19 cellular contexts compared by ENCODE assay signal in the genomic region with DNA sequence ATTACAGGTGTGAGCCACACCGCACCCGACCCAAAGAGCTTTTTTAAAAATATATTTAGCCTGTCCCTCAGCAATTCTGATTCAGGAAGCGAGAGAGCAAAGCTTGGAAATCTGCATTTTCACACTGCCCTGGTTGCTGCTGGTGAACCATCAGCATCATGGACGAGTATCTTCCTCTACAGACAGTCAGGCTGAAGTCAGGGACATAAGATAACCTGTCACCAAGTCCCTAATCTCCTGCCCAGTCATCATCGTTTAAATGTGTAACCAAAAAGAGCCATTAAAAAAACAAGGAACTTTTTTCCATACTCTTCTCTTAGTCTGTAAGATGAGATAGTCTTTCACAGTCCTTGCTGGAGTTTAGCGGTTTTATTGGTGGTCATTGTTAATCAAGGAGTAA. TPM values are rescaled to one million over a fixed set of nuclear protein-coding genes. Genes with fewer than 3 reads are reported as not detected.
A peak's percentile ranks its signal among the peaks of the same experiment; 100 is the strongest.
DNase-seq lines count a peak whose midpoint lies in the region; ATAC-seq, FAIRE-seq and TF ChIP-seq lines count a peak whose summit lies in the region.
"Had no signal": no experiment of that assay in that cellular context is flagged by ENCODE, and none has a peak within 500 bp of the region (broad histone marks: within the 10 kb centered on the region; RNA-seq: fewer than 3 reads in every experiment).

No MANE protein-coding gene starts in this region.

- H3K27ac ChIP-seq in HepG2 (ENCODE audit: extremely low read length, insufficient read depth, low read length) (no peak overlapping the region), right lobe of liver (no peak overlapping the region), mesenchymal stem cell (ENCODE audit: low read length, poor library complexity, severe bottlenecking) (no peak overlapping the region), suprapubic skin (no peak overlapping the region), aorta (ENCODE audit: low read depth in 1 of 2, low read length in 2 of 2) (no peak overlapping the region)
- H3K27ac ChIP-seq: GM23248 had no signal

- no peak overlapping the region for H3K23ac ChIP-seq in mesenchymal stem cell (ENCODE audit: low read length in 2 of 2)

- no peak overlapping the region for H2AK5ac ChIP-seq in mesenchymal stem cell (ENCODE audit: low read length, severe bottlenecking)

- BruUV-seq in HepG2 (replicated peaks; lab: Mats Ljungman, UMichigan) = no TSS peak

- intact Hi-C loops in HepG2 (cut with micrococcal nuclease; ENCODE audit: unreplicated experiment) (no loop called here), right lobe of liver (cut with DNase I) (loop anchor here in 1 of 2 donors (10.0 kb wide), 1 partner anchor 60 kb away; a partner anchor contains a TSS), aorta (cut with DNase I) (no loop called here)

- DNase-seq in HepG2 (ENCODE audit: low spot score) = no peak
- DNase-seq in right lobe of liver = no peak
- DNase-seq in WTC11 (ENCODE audit: low spot score) = no peak
- DNase-seq in mesenchymal stem cell = no peak
- DNase-seq in suprapubic skin (ENCODE audit: low spot score in 2 of 2) = no peak
- DNase-seq in aorta = no peak
- DNase-seq: C1 segment of cervical spinal cord; Calu3; CD4-positive, alpha-beta memory T cell; COR-L47; DMS53; DMS79 treated with DMSO at 0.1 percent for 48 hours; GF-D8; GM23248; H9; HFFc6 had no signal

- H2BK120ac ChIP-seq in mesenchymal stem cell (ENCODE audit: low read depth, low read length) = no peak overlapping the region

- peak overlapping the region; percentile 24 for H2BK5ac ChIP-seq in mesenchymal stem cell (ENCODE audit: low read depth, low read length, poor library complexity, severe bottlenecking)

- H3K14ac ChIP-seq in mesenchymal stem cell (ENCODE audit: low read length in 2 of 2) = no peak overlapping the region

- H3K27me3 Mint-ChIP-seq in WTC11 (ENCODE audit: low read depth) (no peaks in the 10 kb centered on the region), brain (peaks cover under 1% of the 10 kb centered on the region)
- H3K27me3 Mint-ChIP-seq: CD4-positive, alpha-beta memory T cell had no signal

- H3K36me3 Mint-ChIP-seq in WTC11 (peaks cover 60% of the 10 kb centered on the region), brain (peaks cover 62% of the 10 kb centered on the region)

- TF ChIP-seq RAD21 in HepG2 (CRISPR knock-in tag; IDR thresholded peaks at IDR 0.05) = 0 out of 2 replicates have a peak, but pooled peaks have one; percentile 7

- TF ChIP-seq POLR2A in HepG2 (IDR thresholded peaks at IDR 0.05; ENCODE audit: insufficient read depth in 1 of 2, low read depth in 2 of 2, low read length in 2 of 2) (no peak), right lobe of liver (IDR thresholded peaks at IDR 0.05) (no peak), suprapubic skin (IDR thresholded peaks at IDR 0.05) (no peak)

- H2AFZ ChIP-seq in HepG2 (ENCODE audit: low read length) (no peak overlapping the region), mesenchymal stem cell (ENCODE audit: low read depth, low read length) (no peak overlapping the region)
- H2AFZ ChIP-seq: GM23248 had no signal

- H3K4me3 ChIP-seq in HepG2 (replicated peaks in 1 of 3; ENCODE audit: insufficient read depth in 1 of 3, low read depth in 2 of 3, low read length in 3 of 3) = no peak overlapping the region
- no peak overlapping the region for H3K4me3 ChIP-seq in right lobe of liver
- no peak overlapping the region for H3K4me3 ChIP-seq in mesenchymal stem cell (ENCODE audit: insufficient read depth in 1 of 2, low read depth in 1 of 2, low read length in 2 of 2)
- H3K4me3 ChIP-seq in suprapubic skin = no peak overlapping the region
- H3K4me3 ChIP-seq in aorta (ENCODE audit: low read length in 2 of 2) = no peak overlapping the region
- H3K4me3 ChIP-seq: GM23248 had no signal

- H3K79me2 ChIP-seq in HepG2 (ENCODE audit: insufficient read depth, low read length) = peaks cover 51% of the 10 kb centered on the region

- TF ChIP-seq CTCF in HepG2 (CRISPR knock-in tag; IDR thresholded peaks at IDR 0.05) = no peak
- TF ChIP-seq CTCF in right lobe of liver (IDR thresholded peaks at IDR 0.05) = no peak
- no peak for TF ChIP-seq CTCF in WTC11 (IDR thresholded peaks at IDR 0.05)
- no peak for TF ChIP-seq CTCF in brain (conservative IDR thresholded peaks at IDR 0.05)
- TF ChIP-seq CTCF in suprapubic skin (IDR thresholded peaks at IDR 0.05) = no peak

- H3K9ac ChIP-seq in HepG2 (ENCODE audit: insufficient read depth, low read depth, low read length) = no peak overlapping the region
- H3K9ac ChIP-seq in mesenchymal stem cell (ENCODE audit: low read length) = no peak overlapping the region
- H3K9ac ChIP-seq: GM23248 had no signal

- H3K27ac Mint-ChIP-seq in WTC11 = peak overlapping the region; percentile 64
- peak overlapping the region in 3 of 5 experiments; percentile 26 to 56 (median 28) for H3K27ac Mint-ChIP-seq in brain
- H3K27ac Mint-ChIP-seq: HFFc6 had no signal

- POLR2A ChIA-PET in HepG2 (lab: Yijun Ruan, JAX) (no interaction called here), WTC11 (lab: Charles Lee) (no interaction called here)

- H3K27me3 ChIP-seq in HepG2 (ENCODE audit: control insufficient read depth in 1 of 2, insufficient read depth in 2 of 2, low read length in 2 of 2) (no peaks in the 10 kb centered on the region), right lobe of liver (no peaks in the 10 kb centered on the region), mesenchymal stem cell (ENCODE audit: control insufficient read depth in 1 of 2, insufficient read depth in 1 of 2, low read length in 2 of 2) (no peaks in the 10 kb centered on the region), suprapubic skin (no peaks in the 10 kb centered on the region), aorta (ENCODE audit: control insufficient read depth in 1 of 2, insufficient read depth in 2 of 2, low read length in 1 of 2) (no peaks in the 10 kb centered on the region)

- H2BK12ac ChIP-seq in mesenchymal stem cell (ENCODE audit: low read length in 2 of 2) = no peak overlapping the region

- H3K36me3 ChIP-seq in HepG2 (replicated peaks in 1 of 2; ENCODE audit: control insufficient read depth in 1 of 2, insufficient read depth in 2 of 2, low read length in 2 of 2) (peaks cover 45 to 83% of the 10 kb centered on the region in 2 experiments), right lobe of liver (peaks cover 15 to 73% (median 39%) of the 10 kb centered on the region in 4 donors), mesenchymal stem cell (ENCODE audit: control insufficient read depth in 1 of 2, insufficient read depth in 2 of 2, low read depth in 1 of 2, low read length in 2 of 2) (peaks cover 56 to 93% of the 10 kb centered on the region in 2 experiments), suprapubic skin (peaks cover 74% of the 10 kb centered on the region), aorta (ENCODE audit: control insufficient read depth in 1 of 2, insufficient read depth in 2 of 2, low read length in 1 of 2) (peaks cover 10 to 12% of the 10 kb centered on the region in 2 donors)

- H4K91ac ChIP-seq in mesenchymal stem cell (ENCODE audit: low read length) = no peak overlapping the region

- no peak for FAIRE-seq in HepG2 (lab: Jason Lieb, UNC)
- FAIRE-seq: GM12892 had no signal

- H3K4me2 ChIP-seq in HepG2 (ENCODE audit: low read depth, low read length) (no peak overlapping the region), mesenchymal stem cell (ENCODE audit: low read length, poor library complexity, severe bottlenecking) (no peak overlapping the region)

- in situ Hi-C loops in HepG2 (cut with HindIII; ENCODE audit: extremely low pct_ligation_motif_present, low pct_unique_long_range_greater_than_20kb) = no loop called here

- H3K9me3 ChIP-seq in HepG2 (ENCODE audit: low read length) (no peaks in the 10 kb centered on the region), right lobe of liver (no peaks in the 10 kb centered on the region), mesenchymal stem cell (ENCODE audit: control insufficient read depth, low read length) (no peaks in the 10 kb centered on the region), suprapubic skin (no peaks in the 10 kb centered on the region), aorta (ENCODE audit: control insufficient read depth, low read length) (no peaks in the 10 kb centered on the region)

- H3K9me3 Mint-ChIP-seq in WTC11 (no peaks in the 10 kb centered on the region), brain (no peaks in the 10 kb centered on the region)
- H3K9me3 Mint-ChIP-seq: CD4-positive, alpha-beta memory T cell; H9; HFFc6 had no signal

- H3K79me1 ChIP-seq in mesenchymal stem cell (replicated peaks; ENCODE audit: low read length, poor library complexity, severe bottlenecking) = peaks cover 23% of the 10 kb centered on the region

- no peak overlapping the region for H3K18ac ChIP-seq in mesenchymal stem cell (ENCODE audit: low read depth in 1 of 2, low read length in 2 of 2)

- TF ChIP-seq EP300 in HepG2 (IDR thresholded peaks at IDR 0.05; ENCODE audit: low read depth in 2 of 2, low read length in 2 of 2) (no peak), HepG2 (CRISPR knock-in tag; IDR thresholded peaks at IDR 0.05; ENCODE audit: borderline replicate concordance) (no peak), suprapubic skin (IDR thresholded peaks at IDR 0.05) (no peak)

- CTCF ChIA-PET in HepG2 (lab: Yijun Ruan, JAX; ENCODE audit: low intra/inter-chr PET ratio, low total read pairs) (no interaction called here), WTC11 (lab: Charles Lee) (no interaction called here)

- no peak for ATAC-seq in HepG2
- ATAC-seq in right lobe of liver = no peak
- ATAC-seq in WTC11 = no peak
- ATAC-seq in HG02970 (IDR thresholded peaks at IDR 0.05; ENCODE audit: low FRiP score, unreplicated experiment) = no peak
- ATAC-seq in aorta (ENCODE audit: low FRiP score) = no peak

- H3K4ac ChIP-seq in mesenchymal stem cell (ENCODE audit: low read depth in 1 of 2, low read length in 2 of 2) = no peak overlapping the region

- H3K4me1 Mint-ChIP-seq in WTC11 (peaks cover 9% of the 10 kb centered on the region), brain (peaks cover 24% of the 10 kb centered on the region)

- peaks cover 22% of the 10 kb centered on the region for H3K4me1 ChIP-seq in HepG2 (ENCODE audit: insufficient read depth, low read length)
- peaks cover 0 to 44% (median 10%) of the 10 kb centered on the region in 4 donors for H3K4me1 ChIP-seq in right lobe of liver
- peaks cover 5% of the 10 kb centered on the region for H3K4me1 ChIP-seq in mesenchymal stem cell (ENCODE audit: control insufficient read depth, insufficient read depth, low read depth, low read length)
- H3K4me1 ChIP-seq in suprapubic skin = peaks cover 10% of the 10 kb centered on the region
- no peaks in the 10 kb centered on the region for H3K4me1 ChIP-seq in aorta (ENCODE audit: control insufficient read depth in 1 of 2, insufficient read depth in 2 of 2, low read length in 2 of 2)

- H4K8ac ChIP-seq in mesenchymal stem cell (ENCODE audit: low read length) = no peak overlapping the region

- no peak overlapping the region for H3K4me3 Mint-ChIP-seq in WTC11
- peak overlapping the region in 2 of 5 experiments; percentile 35 to 39 for H3K4me3 Mint-ChIP-seq in brain
- H3K4me3 Mint-ChIP-seq: CD4-positive, alpha-beta memory T cell; H9; HFFc6 had no signal

- H2BK15ac ChIP-seq in mesenchymal stem cell (ENCODE audit: low read depth, poor library complexity, severe bottlenecking) = no peak overlapping the region

- H4K20me1 ChIP-seq in HepG2 (ENCODE audit: insufficient read depth, low read length) = peaks cover 10% of the 10 kb centered on the region; the same call in 1 of the 2 replicates

- over 99% methylated on average over 6 of the region's 6 CpGs for WGBS in HepG2 (ENCODE audit: low lambda C conversion rate)
- WGBS in right lobe of liver (ENCODE audit: insufficient coverage, low coverage, low lambda C conversion rate, missing lambda C conversion rate) = 71% methylated on average over 4 of the region's 6 CpGs
- 94% methylated on average over 6 of the region's 6 CpGs for WGBS in mesenchymal stem cell
- WGBS in suprapubic skin = 87% methylated on average over 6 of the region's 6 CpGs
- WGBS in aorta, 2 donors = 79 to 85% methylated on average over 6 of the region's 6 CpGs

RNA-seq across cellular contexts. Expression of a gene that starts 6.7 kb away (rescaled TPM):
- total RNA-seq in HepG2 (2016; rRNA removed; fragmentation: Illumina TruSeq; extraction: Trizol) (93.7 and 100 TPM in 2 replicates), right lobe of liver (10 to 100 TPM; 18.6 to 47.8 (median 39.0) TPM), WTC11 (2021) (43.5 to 53.8 TPM (median 46.1 TPM) in 3 replicates), suprapubic skin (10 to 100 TPM; 20.0 to 33.0 (median 25.7) TPM), aorta (10 to 100 TPM; 43.1 to 48.4 TPM)
- 13.5 and 14.5 TPM in 2 replicates for total RNA-seq in HepG2 (2016; cell fraction: cytosol; rRNA removed; fragmentation: Illumina TruSeq; extraction: Trizol; ENCODE audit: low read depth)
- total RNA-seq in HepG2 (2016; cell fraction: insoluble cytoplasmic fraction; rRNA removed; fragmentation: Illumina TruSeq; extraction: Trizol) = 86.4 and 94.6 TPM in 2 replicates
- 34.1 and 38.1 TPM in 2 replicates for total RNA-seq in HepG2 (2016; cell fraction: membrane; rRNA removed; fragmentation: Illumina TruSeq; extraction: Trizol)
- total RNA-seq in HepG2 (2016; cell fraction: nucleus; rRNA removed; fragmentation: Illumina TruSeq; extraction: Trizol) = 95.2 and 107 TPM in 2 replicates
- polyA plus RNA-seq in HepG2 (2011; rRNA removed) (50.5 and 52.2 TPM in 2 replicates), brain (ENCODE audit: insufficient read depth, low read depth, low replicate concordance) (4.8 TPM), aorta (10 to 100 TPM in 1 of 2 donors, 1 to 10 TPM in 1; 7.8 to 20.3 TPM)
- polyA plus RNA-seq in HepG2 (2011; cell fraction: cytosol; rRNA removed) = 38.6 and 40.1 TPM in 2 replicates
- 58.3 and 59.2 TPM in 2 replicates for polyA plus RNA-seq in HepG2 (2011; cell fraction: nucleus; rRNA removed)
- 46.5 and 55.2 TPM in 2 replicates for polyA plus RNA-seq in HepG2 (2012)
- 9.4 and 10.2 TPM in 2 replicates for polyA plus RNA-seq in HepG2 (2016; cell fraction: cytosol; fragmentation: Illumina TruSeq; extraction: Trizol; ENCODE audit: low read depth)
- polyA plus RNA-seq in HepG2 (2016; cell fraction: insoluble cytoplasmic fraction; fragmentation: Illumina TruSeq; extraction: Trizol; ENCODE audit: low read depth) = 85.4 and 97.6 TPM in 2 replicates
- polyA plus RNA-seq in HepG2 (2016; cell fraction: membrane; fragmentation: Illumina TruSeq; extraction: Trizol; ENCODE audit: low read depth) = 26.6 and 29.3 TPM in 2 replicates
- polyA plus RNA-seq in HepG2 (2016; cell fraction: nucleus; fragmentation: Illumina TruSeq; extraction: Trizol; ENCODE audit: insufficient read depth, low read depth) = 91.3 and 91.5 TPM in 2 replicates
- 21.7 and 40.5 TPM in 2 replicates for polyA minus RNA-seq in HepG2 (2011; rRNA and poly(A)+ RNA removed; ENCODE audit: low replicate concordance)
- polyA minus RNA-seq in HepG2 (2011; cell fraction: cytosol; rRNA and poly(A)+ RNA removed) = 18.1 and 22.2 TPM in 2 replicates
- polyA minus RNA-seq in HepG2 (2011; cell fraction: nucleus; rRNA and poly(A)+ RNA removed) = 126 and 133 TPM in 2 replicates
- polyA plus RNA-seq in mesenchymal stem cell (2013, experiment 1 of 2) = 59.6 TPM
- 58.9 TPM for polyA plus RNA-seq in mesenchymal stem cell (2013, experiment 2 of 2)

RNA-seq across cellular contexts. Expression of a gene that starts 6.9 kb away (rescaled TPM):
- total RNA-seq in HepG2 (2016; rRNA removed; fragmentation: Illumina TruSeq; extraction: Trizol) = 19.2 and 19.3 TPM in 2 replicates
- total RNA-seq in HepG2 (2016; cell fraction: cytosol; rRNA removed; fragmentation: Illumina TruSeq; extraction: Trizol; ENCODE audit: low read depth) = 4.9 and 5.3 TPM in 2 replicates
- 18.1 and 21.2 TPM in 2 replicates for total RNA-seq in HepG2 (2016; cell fraction: insoluble cytoplasmic fraction; rRNA removed; fragmentation: Illumina TruSeq; extraction: Trizol)
- 9.4 TPM in 2 replicates for total RNA-seq in HepG2 (2016; cell fraction: membrane; rRNA removed; fragmentation: Illumina TruSeq; extraction: Trizol)
- total RNA-seq in HepG2 (2016; cell fraction: nucleus; rRNA removed; fragmentation: Illumina TruSeq; extraction: Trizol) = 10.8 and 14.1 TPM in 2 replicates
- 16.2 and 16.6 TPM in 2 replicates for polyA plus RNA-seq in HepG2 (2011; rRNA removed)
- polyA plus RNA-seq in HepG2 (2011; cell fraction: cytosol; rRNA removed) = 17.9 and 19.7 TPM in 2 replicates
- polyA plus RNA-seq in HepG2 (2011; cell fraction: nucleus; rRNA removed) = 7.4 and 11.7 TPM in 2 replicates
- polyA plus RNA-seq in HepG2 (2012) = 19.9 and 20.0 TPM in 2 replicates
- polyA plus RNA-seq in HepG2 (2016; cell fraction: cytosol; fragmentation: Illumina TruSeq; extraction: Trizol; ENCODE audit: low read depth) = 4.0 and 4.6 TPM in 2 replicates
- 23.9 and 26.4 TPM in 2 replicates for polyA plus RNA-seq in HepG2 (2016; cell fraction: insoluble cytoplasmic fraction; fragmentation: Illumina TruSeq; extraction: Trizol; ENCODE audit: low read depth)
- 8.6 and 8.7 TPM in 2 replicates for polyA plus RNA-seq in HepG2 (2016; cell fraction: membrane; fragmentation: Illumina TruSeq; extraction: Trizol; ENCODE audit: low read depth)
- 25.3 and 26.3 TPM in 2 replicates for polyA plus RNA-seq in HepG2 (2016; cell fraction: nucleus; fragmentation: Illumina TruSeq; extraction: Trizol; ENCODE audit: insufficient read depth, low read depth)
- 14.0 and 14.7 TPM in 2 replicates for polyA minus RNA-seq in HepG2 (2011; rRNA and poly(A)+ RNA removed; ENCODE audit: low replicate concordance)
- polyA minus RNA-seq in HepG2 (2011; cell fraction: cytosol; rRNA and poly(A)+ RNA removed) = 4.7 and 5.1 TPM in 2 replicates
- polyA minus RNA-seq in HepG2 (2011; cell fraction: nucleus; rRNA and poly(A)+ RNA removed) = 5.2 and 6.5 TPM in 2 replicates
- 1 to 10 TPM; 5.0 to 9.4 (median 6.9) TPM for total RNA-seq in right lobe of liver
- 13.9 to 17.8 TPM (median 14.6 TPM) in 3 replicates for total RNA-seq in WTC11 (2021)
- polyA plus RNA-seq in brain (ENCODE audit: insufficient read depth, low read depth, low replicate concordance) = 12.4 TPM
- polyA plus RNA-seq in mesenchymal stem cell (2013, experiment 1 of 2) = 5.4 TPM
- polyA plus RNA-seq in mesenchymal stem cell (2013, experiment 2 of 2) = 5.6 TPM
- 1 to 10 TPM; 3.9 to 7.0 (median 5.0) TPM for total RNA-seq in suprapubic skin
- total RNA-seq in aorta = 1 to 10 TPM; 5.7 to 7.0 TPM
- 10 to 100 TPM in 1 of 2 donors, 1 to 10 TPM in 1; 7.5 to 10.3 TPM for polyA plus RNA-seq in aorta
